33 cellular contexts compared by ENCODE assay signal in genomic region chr5:66344544-66344943, GRCh38.
"Had no signal": no experiment of that assay in that cellular context is flagged by ENCODE, and none has a peak within 500 bp of the region (broad histone marks: within the 10 kb centered on the region; RNA-seq: fewer than 3 reads in every experiment).

No MANE protein-coding gene starts in this region.

- H3K36me3 Mint-ChIP-seq: activated CD8-positive, alpha-beta memory T cell treated with anti-CD3 and anti-CD28 coated beads, Interleukin-2, amount 10 ng/mL, durations not matched to agents 7 days and 5 days; activated naive CD8-positive, alpha-beta T cell treated with anti-CD3 and anti-CD28 coated beads for 36 hours had no signal

- H3K4me1 ChIP-seq: Peyer's patch, SJSA1 had no signal

- H3K36me3 ChIP-seq: brain microvascular endothelial cell, Peyer's patch, SJSA1, WERI-Rb-1 had no signal

- H3K9me3 Mint-ChIP-seq: activated CD4-positive, alpha-beta memory T cell treated with anti-CD3 and anti-CD28 coated beads, Interleukin-2, amount 10 ng/mL, durations not matched to agents 7 days and 5 days; activated naive CD8-positive, alpha-beta T cell treated with anti-CD3 and anti-CD28 coated beads for 36 hours; activated T-cell treated with anti-CD3 and anti-CD28 coated beads, Interleukin-2, amount 50 U/mL, for 72 hours; activated T-helper 17 cell treated with anti-CD3 and anti-CD28 coated beads, Interleukin-2, amount 50 U/mL, for 72 hours; central memory CD8-positive, alpha-beta T cell had no signal

- H3K4me3 ChIP-seq: Peyer's patch, SJSA1 had no signal

- H3K27ac Mint-ChIP-seq: activated CD4-positive, alpha-beta memory T cell treated with anti-CD3 and anti-CD28 coated beads, Interleukin-2, amount 10 ng/mL, durations not matched to agents 7 days and 5 days; activated CD8-positive, alpha-beta memory T cell treated with anti-CD3 and anti-CD28 coated beads, Interleukin-2, amount 10 ng/mL, durations not matched to agents 7 days and 5 days; activated naive CD8-positive, alpha-beta T cell treated with anti-CD3 and anti-CD28 coated beads for 36 hours; activated T-cell treated with anti-CD3 and anti-CD28 coated beads, Interleukin-2, amount 50 U/mL, for 72 hours; activated T-helper 17 cell treated with anti-CD3 and anti-CD28 coated beads, Interleukin-2, amount 50 U/mL, for 72 hours had no signal

- H3K27me3 ChIP-seq: brain microvascular endothelial cell, Peyer's patch had no signal

- H3K9me3 ChIP-seq: Peyer's patch, SJSA1 had no signal

- ATAC-seq: activated CD8-positive, alpha-beta memory T cell treated with anti-CD3 and anti-CD28 coated beads, Interleukin-2, amount 10 ng/mL, durations not matched to agents 7 days and 5 days; activated T-cell treated with anti-CD3 and anti-CD28 coated beads, Interleukin-2, amount 50 U/mL, for 72 hours; activated T-helper 17 cell treated with anti-CD3 and anti-CD28 coated beads, Interleukin-2, amount 50 U/mL, for 72 hours; PC-3 had no signal

- DNase-seq: activated CD4-positive, alpha-beta memory T cell treated with anti-CD3 and anti-CD28 coated beads, Interleukin-2, amount 10 ng/mL, durations not matched to agents 7 days and 5 days; activated CD4-positive, alpha-beta T cell treated with anti-CD3 and anti-CD28 coated beads for 1 hour; activated CD4-positive, alpha-beta T cell treated with anti-CD3 and anti-CD28 coated beads for 48 hours; activated CD4-positive, CD25-positive, alpha-beta regulatory T cell; activated CD8-positive, alpha-beta memory T cell treated with anti-CD3 and anti-CD28 coated beads for 24 hours; activated CD8-positive, alpha-beta memory T cell treated with anti-CD3 and anti-CD28 coated beads, Interleukin-2, amount 10 ng/mL, durations not matched to agents 7 days and 5 days; activated CD8-positive, alpha-beta memory T cell treated with anti-CD3 and anti-CD28 coated beads, Interleukin-2, amount 50 U/mL, for 48 hours; activated effector memory CD4-positive, alpha-beta T cell treated with anti-CD3 and anti-CD28 coated beads, Interleukin-2, amount 50 U/mL, for 16 hours; activated naive CD4-positive, alpha-beta T cell; activated naive CD4-positive, alpha-beta T cell treated with anti-CD3 and anti-CD28 coated beads, Interleukin-2, amount 50 U/mL, for 16 hours; activated naive CD8-positive, alpha-beta T cell treated with anti-CD3 and anti-CD28 coated beads for 36 hours; activated T-cell treated with anti-CD3 and anti-CD28 coated beads, Interleukin-2, amount 50 U/mL, for 1 hour; activated T-cell treated with anti-CD3 and anti-CD28 coated beads, Interleukin-2, amount 50 U/mL, for 72 hours; amniotic stem cell; aorta; brain microvascular endothelial cell; NCI-H1092 treated with DMSO at 0.1 percent for 48 hours; NCI-H187; NCI-H2029 treated with DMSO at 0.1 percent for 48 hours; NCI-H2107; NCI-H2171; NCI-H446; NCI-H510A treated with DMSO at 0.1 percent for 48 hours; NK-92 treated with Interleukin-12 subunit alpha and Interleukin-12 subunit beta, amount 100 ng/mL, for 24 hours; PC-3; Peyer's patch; RPMI8226; SHP77 treated with DMSO at 0.1 percent for 48 hours; T1000; WERI-Rb-1 had no signal

- H3K27me3 Mint-ChIP-seq: activated naive CD8-positive, alpha-beta T cell treated with anti-CD3 and anti-CD28 coated beads for 36 hours had no signal

- H3K27ac ChIP-seq: brain microvascular endothelial cell, Peyer's patch, SJSA1, WERI-Rb-1 had no signal

- H3K4me3 Mint-ChIP-seq: activated CD4-positive, alpha-beta memory T cell treated with anti-CD3 and anti-CD28 coated beads, Interleukin-2, amount 10 ng/mL, durations not matched to agents 7 days and 5 days; activated CD8-positive, alpha-beta memory T cell treated with anti-CD3 and anti-CD28 coated beads, Interleukin-2, amount 10 ng/mL, durations not matched to agents 7 days and 5 days; activated naive CD8-positive, alpha-beta T cell treated with anti-CD3 and anti-CD28 coated beads for 36 hours; activated T-cell treated with anti-CD3 and anti-CD28 coated beads, Interleukin-2, amount 50 U/mL, for 72 hours; activated T-helper 17 cell treated with anti-CD3 and anti-CD28 coated beads, Interleukin-2, amount 50 U/mL, for 72 hours; central memory CD8-positive, alpha-beta T cell had no signal

- H3K4me1 Mint-ChIP-seq: activated CD4-positive, alpha-beta memory T cell treated with anti-CD3 and anti-CD28 coated beads, Interleukin-2, amount 10 ng/mL, durations not matched to agents 7 days and 5 days; activated CD8-positive, alpha-beta memory T cell treated with anti-CD3 and anti-CD28 coated beads, Interleukin-2, amount 10 ng/mL, durations not matched to agents 7 days and 5 days; activated naive CD8-positive, alpha-beta T cell treated with anti-CD3 and anti-CD28 coated beads for 36 hours; activated T-helper 17 cell treated with anti-CD3 and anti-CD28 coated beads, Interleukin-2, amount 50 U/mL, for 72 hours; central memory CD8-positive, alpha-beta T cell had no signal
